ENCODE assay signal across 22 cellular contexts in the genomic region with DNA sequence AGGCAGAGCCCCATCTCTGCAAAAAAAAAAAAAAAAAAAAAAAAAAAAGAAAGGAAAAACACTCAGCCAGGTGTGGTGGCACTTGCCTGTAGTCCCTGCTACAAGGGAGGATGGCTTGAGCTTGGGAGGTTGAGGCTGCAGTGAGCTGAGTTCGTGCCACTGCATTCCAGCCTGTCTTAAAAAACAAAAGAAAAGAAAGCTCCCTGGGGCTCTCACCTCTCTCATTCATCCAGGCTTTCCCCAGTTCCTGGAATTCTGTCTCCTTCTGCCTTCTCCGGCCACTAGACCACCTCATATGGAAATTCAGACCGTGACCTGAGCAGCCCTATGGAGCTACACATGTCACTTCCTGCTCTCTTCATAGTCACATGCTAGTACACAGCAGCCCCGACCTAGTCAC.
DNase-seq lines count a peak whose midpoint lies in the region; ATAC-seq and TF ChIP-seq lines count a peak whose summit lies in the region.
"Had no signal": no experiment of that assay in that cellular context is flagged by ENCODE, and none has a peak within 500 bp of the region (broad histone marks: within the 10 kb centered on the region; RNA-seq: fewer than 3 reads in every experiment).

No MANE protein-coding gene starts in this region.

- no peak for DNase-seq in activated CD4-positive, alpha-beta T cell treated with anti-CD3 and anti-CD28 coated beads, Interleukin-2, amount 10 ng/mL, durations not matched to agents 7 days and 5 days
- DNase-seq in activated CD4-positive, alpha-beta T cell treated with anti-CD3 and anti-CD28 coated beads for 36 hours, result no peak
- DNase-seq in H9 (peak; percentile 43), nephron progenitor cell (no peak), NCI-H748 (lab: John Stamatoyannopoulos, UW; ENCODE audit: unreplicated experiment) (no peak), COLO829 (ENCODE audit: low spot score) (no peak)
- DNase-seq in activated naive CD8-positive, alpha-beta T cell treated with anti-CD3 and anti-CD28 coated beads, Interleukin-2, amount 50 U/mL, for 24 hours, result no peak
- DNase-seq: activated CD4-positive, alpha-beta T cell treated with anti-CD3 and anti-CD28 coated beads, Interleukin-2, amount 50 U/mL, for 48 hours; activated naive CD4-positive, alpha-beta T cell treated with anti-CD3 and anti-CD28 coated beads, Interleukin-2, amount 10 ng/mL, durations not matched to agents 7 days and 5 days; activated T-cell treated with anti-CD3 and anti-CD28 coated beads, Interleukin-2, amount 50 U/mL, for 1 hour; central memory CD4-positive, alpha-beta T cell; Kasumi-1; lower lobe of right lung; NCI-H1694; NCI-H2171 treated with DMSO at 0.1 percent for 48 hours; NCI-H526; nucleus accumbens; upper lobe of left lung had no signal

- H3K4me3 Mint-ChIP-seq in activated CD4-positive, alpha-beta T cell treated with anti-CD3 and anti-CD28 coated beads, Interleukin-2, amount 10 ng/mL, durations not matched to agents 7 days and 5 days, result no peak overlapping the region
- H3K4me3 Mint-ChIP-seq in activated CD4-positive, alpha-beta T cell treated with anti-CD3 and anti-CD28 coated beads for 36 hours, result no peak overlapping the region
- no peak overlapping the region for H3K4me3 Mint-ChIP-seq in H9
- H3K4me3 Mint-ChIP-seq in activated naive CD8-positive, alpha-beta T cell treated with anti-CD3 and anti-CD28 coated beads, Interleukin-2, amount 50 U/mL, for 24 hours, result no peak overlapping the region
- H3K4me3 Mint-ChIP-seq in nephron progenitor cell, result no peak overlapping the region
- H3K4me3 Mint-ChIP-seq: activated naive CD4-positive, alpha-beta T cell treated with anti-CD3 and anti-CD28 coated beads, Interleukin-2, amount 10 ng/mL, durations not matched to agents 7 days and 5 days; B cell had no signal

- no peaks in the 10 kb centered on the region for H3K79me2 ChIP-seq in H9 (ENCODE audit: insufficient read depth, low read length)

- H3K27ac ChIP-seq in H9 (ENCODE audit: insufficient read length, low read depth, low read length), result no peak overlapping the region
- H3K27ac ChIP-seq: ascending aorta, lower lobe of right lung, upper lobe of left lung, VCaP had no signal

- no peaks in the 10 kb centered on the region for H3K9me3 ChIP-seq in H9 (ENCODE audit: control insufficient read depth, low read depth, low read length)
- H3K9me3 ChIP-seq: ascending aorta, lower lobe of right lung, upper lobe of left lung had no signal

- no peaks in the 10 kb centered on the region for H3K23me2 ChIP-seq in H9 (ENCODE audit: insufficient read length, low read depth, low read length, poor library complexity, severe bottlenecking)

- H2BK20ac ChIP-seq in H9 (ENCODE audit: low read depth, low read length, poor library complexity, severe bottlenecking), result no peak overlapping the region

- H3K56ac ChIP-seq in H9 (ENCODE audit: insufficient read length, low read depth, low read length), result no peak overlapping the region

- peaks cover 24% of the 10 kb centered on the region for H3K36me3 Mint-ChIP-seq in activated CD4-positive, alpha-beta T cell treated with anti-CD3 and anti-CD28 coated beads, Interleukin-2, amount 10 ng/mL, durations not matched to agents 7 days and 5 days (ENCODE audit: low read depth)
- H3K36me3 Mint-ChIP-seq in activated CD4-positive, alpha-beta T cell treated with anti-CD3 and anti-CD28 coated beads for 36 hours (ENCODE audit: low read depth), result no peaks in the 10 kb centered on the region
- H3K36me3 Mint-ChIP-seq in H9 (ENCODE audit: insufficient read depth in 1 of 3, low read depth in 3 of 3) (no peaks in the 10 kb centered on the region; a peak in 1 of 7 replicates), nephron progenitor cell (ENCODE audit: low read depth) (no peaks in the 10 kb centered on the region)
- peaks cover 5% of the 10 kb centered on the region for H3K36me3 Mint-ChIP-seq in activated naive CD8-positive, alpha-beta T cell treated with anti-CD3 and anti-CD28 coated beads, Interleukin-2, amount 50 U/mL, for 24 hours (ENCODE audit: low read depth)

- H2BK5ac ChIP-seq in H9 (ENCODE audit: insufficient read length, low read length), result no peak overlapping the region

- no peak overlapping the region for H2BK120ac ChIP-seq in H9 (ENCODE audit: low read depth, low read length, poor library complexity, severe bottlenecking)

- H3K9ac ChIP-seq in H9 (ENCODE audit: extremely low read depth, insufficient read length, low read length), result no peak overlapping the region

- H3K79me1 ChIP-seq in H9 (ENCODE audit: insufficient read depth, low read depth, low read length, poor library complexity, severe bottlenecking), result no peaks in the 10 kb centered on the region

- TF ChIP-seq CTCF in H9 (conservative IDR thresholded peaks at IDR 0.05) (no peak), nephron progenitor cell (IDR thresholded peaks at IDR 0.05) (no peak)

- peaks cover 4% of the 10 kb centered on the region for H3K4me1 ChIP-seq in H9 (ENCODE audit: insufficient read depth, low read length)
- H3K4me1 ChIP-seq: ascending aorta, upper lobe of left lung had no signal

- CTCF ChIA-PET in activated CD4-positive, alpha-beta T cell treated with anti-CD3 and anti-CD28 coated beads, Interleukin-2, amount 10 ng/mL, durations not matched to agents 7 days and 5 days (lab: Charles Lee), result interaction anchor here (0.9 to 7.3 kb wide), 7 partner anchors 14 to 174 kb away, joined by 3 to 50 read pairs (median 4); no protein-coding TSS in a partner anchor
- CTCF ChIA-PET in activated CD4-positive, alpha-beta T cell treated with anti-CD3 and anti-CD28 coated beads for 36 hours (lab: Charles Lee), result interaction anchor here (0.9 to 1.9 kb wide), 4 partner anchors 9 to 127 kb away, joined by 3 to 8 read pairs (median 3); no protein-coding TSS in a partner anchor

- H3K27me3 Mint-ChIP-seq in activated CD4-positive, alpha-beta T cell treated with anti-CD3 and anti-CD28 coated beads, Interleukin-2, amount 10 ng/mL, durations not matched to agents 7 days and 5 days, result no peaks in the 10 kb centered on the region
- no peaks in the 10 kb centered on the region for H3K27me3 Mint-ChIP-seq in activated CD4-positive, alpha-beta T cell treated with anti-CD3 and anti-CD28 coated beads for 36 hours
- no peaks in the 10 kb centered on the region; the same call in 1 of the 2 replicates for H3K27me3 Mint-ChIP-seq in H9 (ENCODE audit: low read depth)
- no peaks in the 10 kb centered on the region for H3K27me3 Mint-ChIP-seq in activated naive CD8-positive, alpha-beta T cell treated with anti-CD3 and anti-CD28 coated beads, Interleukin-2, amount 50 U/mL, for 24 hours
- H3K27me3 Mint-ChIP-seq in nephron progenitor cell (ENCODE audit: low read depth, poor library complexity), result peaks cover 9% of the 10 kb centered on the region
- H3K27me3 Mint-ChIP-seq: activated naive CD4-positive, alpha-beta T cell treated with anti-CD3 and anti-CD28 coated beads, Interleukin-2, amount 10 ng/mL, durations not matched to agents 7 days and 5 days; B cell had no signal

- H3K23ac ChIP-seq in H9 (ENCODE audit: insufficient read length, low read depth, low read length), result no peak overlapping the region

- H3K18ac ChIP-seq in H9 (ENCODE audit: insufficient read length, low read depth, low read length), result no peak overlapping the region

- peaks cover 28% of the 10 kb centered on the region for H3K9me3 Mint-ChIP-seq in activated CD4-positive, alpha-beta T cell treated with anti-CD3 and anti-CD28 coated beads, Interleukin-2, amount 10 ng/mL, durations not matched to agents 7 days and 5 days
- H3K9me3 Mint-ChIP-seq in activated CD4-positive, alpha-beta T cell treated with anti-CD3 and anti-CD28 coated beads for 36 hours (ENCODE audit: low read depth), result peaks cover 3% of the 10 kb centered on the region
- no peaks in the 10 kb centered on the region for H3K9me3 Mint-ChIP-seq in H9
- peaks cover 4% of the 10 kb centered on the region for H3K9me3 Mint-ChIP-seq in activated naive CD8-positive, alpha-beta T cell treated with anti-CD3 and anti-CD28 coated beads, Interleukin-2, amount 50 U/mL, for 24 hours
- H3K9me3 Mint-ChIP-seq in nephron progenitor cell, result no peaks in the 10 kb centered on the region

- POLR2A ChIA-PET in activated CD4-positive, alpha-beta T cell treated with anti-CD3 and anti-CD28 coated beads, Interleukin-2, amount 10 ng/mL, durations not matched to agents 7 days and 5 days (lab: Charles Lee), result interaction anchor here (0.6 kb wide), 1 partner anchor 81 kb away, joined by 4 read pairs; no protein-coding TSS in a partner anchor
- POLR2A ChIA-PET in activated CD4-positive, alpha-beta T cell treated with anti-CD3 and anti-CD28 coated beads for 36 hours (lab: Charles Lee), result interaction anchor here (0.6 to 0.7 kb wide), 2 partner anchors 104 to 143 kb away, joined by 3 read pairs; no protein-coding TSS in a partner anchor

- no peak overlapping the region for H2AFZ ChIP-seq in H9 (ENCODE audit: low read length)

- no peak overlapping the region for H4K8ac ChIP-seq in H9 (replicated peaks; ENCODE audit: insufficient read length, low read depth, low read length)

- no peak overlapping the region for H3K4ac ChIP-seq in H9 (ENCODE audit: low read depth, low read length)

- H2BK15ac ChIP-seq in H9 (ENCODE audit: low read depth, low read length), result no peak overlapping the region

- peaks cover 33% of the 10 kb centered on the region for H3K4me1 Mint-ChIP-seq in activated CD4-positive, alpha-beta T cell treated with anti-CD3 and anti-CD28 coated beads, Interleukin-2, amount 10 ng/mL, durations not matched to agents 7 days and 5 days
- peaks cover 20% of the 10 kb centered on the region for H3K4me1 Mint-ChIP-seq in activated CD4-positive, alpha-beta T cell treated with anti-CD3 and anti-CD28 coated beads for 36 hours
- H3K4me1 Mint-ChIP-seq in H9 (peaks cover 14 to 19% of the 10 kb centered on the region in 2 experiments), nephron progenitor cell (no peaks in the 10 kb centered on the region)
- H3K4me1 Mint-ChIP-seq in activated naive CD8-positive, alpha-beta T cell treated with anti-CD3 and anti-CD28 coated beads, Interleukin-2, amount 50 U/mL, for 24 hours, result peaks cover 35% of the 10 kb centered on the region

- H2AK5ac ChIP-seq in H9 (ENCODE audit: insufficient read length, low read length), result no peak overlapping the region

- H3K27ac Mint-ChIP-seq in activated CD4-positive, alpha-beta T cell treated with anti-CD3 and anti-CD28 coated beads, Interleukin-2, amount 10 ng/mL, durations not matched to agents 7 days and 5 days, result peak overlapping the region; percentile 39
- H3K27ac Mint-ChIP-seq in activated CD4-positive, alpha-beta T cell treated with anti-CD3 and anti-CD28 coated beads for 36 hours, result no peak overlapping the region
- H3K27ac Mint-ChIP-seq in H9 (peak overlapping the region; percentile 23 to 92 (median 75); a peak in 4 of 7 replicates), nephron progenitor cell (peak overlapping the region; percentile 30)
- peak overlapping the region; percentile 1 for H3K27ac Mint-ChIP-seq in activated naive CD8-positive, alpha-beta T cell treated with anti-CD3 and anti-CD28 coated beads, Interleukin-2, amount 50 U/mL, for 24 hours
- H3K27ac Mint-ChIP-seq: activated naive CD4-positive, alpha-beta T cell treated with anti-CD3 and anti-CD28 coated beads, Interleukin-2, amount 10 ng/mL, durations not matched to agents 7 days and 5 days; B cell had no signal

- no peak overlapping the region for H3K14ac ChIP-seq in H9 (ENCODE audit: insufficient read depth, low read length)

- no peak overlapping the region for H3K4me2 ChIP-seq in H9 (ENCODE audit: insufficient read depth, insufficient read length, low read length)

- H4K91ac ChIP-seq in H9 (ENCODE audit: insufficient read length, low read depth, low read length), result no peak overlapping the region

- H2BK12ac ChIP-seq in H9 (ENCODE audit: insufficient read length, low read depth, low read length), result no peak overlapping the region

- ATAC-seq in activated CD4-positive, alpha-beta T cell treated with anti-CD3 and anti-CD28 coated beads for 36 hours, result no peak
- no peak for ATAC-seq in activated naive CD8-positive, alpha-beta T cell treated with anti-CD3 and anti-CD28 coated beads, Interleukin-2, amount 50 U/mL, for 24 hours
- no peak for ATAC-seq in GM19467 (IDR thresholded peaks at IDR 0.05; ENCODE audit: unreplicated experiment)
- ATAC-seq: lower lobe of right lung had no signal

- intact Hi-C loops in activated CD4-positive, alpha-beta T cell treated with anti-CD3 and anti-CD28 coated beads for 36 hours (cut with DNase I, micrococcal nuclease), result loop anchor here in 1 of 2 experiments (10.0 kb wide), 1 partner anchor 288 kb away; no protein-coding TSS in a partner anchor

- no CpG with 5 or more reads among the region's 4 CpGs for WGBS in H9 (ENCODE audit: extremely low coverage, insufficient read length, low lambda C conversion rate)

- H3K27me3 ChIP-seq in H9 (ENCODE audit: insufficient read depth, low read length), result no peaks in the 10 kb centered on the region
- H3K27me3 ChIP-seq: ascending aorta, upper lobe of left lung had no signal

- H4K20me1 ChIP-seq in H9 (ENCODE audit: control insufficient read depth, insufficient read depth, insufficient read length), result no peaks in the 10 kb centered on the region

- H4K5ac ChIP-seq in H9 (ENCODE audit: insufficient read length, low read depth, low read length), result no peak overlapping the region

- no peak overlapping the region for H3T11ph ChIP-seq in H9 (ENCODE audit: low read length)
